Comparison of ENCODE assay signal across 14 cellular contexts in the genomic region with DNA sequence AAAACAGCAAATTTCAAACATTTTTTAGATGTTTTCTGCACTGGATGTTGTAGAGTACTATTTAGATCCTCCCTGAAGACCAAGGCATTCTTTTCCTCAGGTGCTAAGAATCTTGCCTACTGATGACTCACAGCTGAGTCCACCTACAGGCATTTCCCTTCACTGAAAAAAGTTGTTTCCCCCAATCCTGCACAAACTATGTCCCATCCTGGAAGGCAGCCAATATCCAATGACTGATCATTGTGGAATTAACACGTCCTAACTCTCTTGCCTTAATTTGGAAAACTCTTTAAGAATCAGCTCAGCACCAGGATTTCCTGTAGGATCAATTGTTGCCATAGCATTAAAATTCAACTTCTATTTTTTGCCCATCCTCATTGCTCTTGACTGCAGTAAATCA.
A peak's percentile ranks its signal among the peaks of the same experiment; 100 is the strongest.
DNase-seq lines count a peak whose midpoint lies in the region; ATAC-seq and TF ChIP-seq lines count a peak whose summit lies in the region.
"Had no signal": no experiment of that assay in that cellular context is flagged by ENCODE, and none has a peak within 500 bp of the region (broad histone marks: within the 10 kb centered on the region; RNA-seq: fewer than 3 reads in every experiment).

No MANE protein-coding gene starts in this region.

- ATAC-seq in natural killer cell treated with Interleukin-12 subunit alpha and Interleukin-12 subunit beta and Interleukin-15 and Interleukin-18, amount 100 ng/mL, for 72 hours = no peak
- ATAC-seq in GM21723 (IDR thresholded peaks at IDR 0.05; ENCODE audit: unreplicated experiment) = no peak
- ATAC-seq: WTC11 had no signal

- no peak for TF ChIP-seq CTCF in PC-9 (conservative IDR thresholded peaks at IDR 0.05)

- H3K4me3 Mint-ChIP-seq in natural killer cell treated with Interleukin-12 subunit alpha and Interleukin-12 subunit beta and Interleukin-15 and Interleukin-18, amount 100 ng/mL, for 72 hours = no peak overlapping the region
- H3K4me3 Mint-ChIP-seq in T-helper 2 cell treated with Interferon-gamma antibody and Interleukin-4, amounts not matched to agents 5 μg/mL and 100 μg/mL, for 36 hours = no peak overlapping the region
- H3K4me3 Mint-ChIP-seq: H9, mesothelial cell of epicardium, WTC11 had no signal

- peak overlapping the region; percentile 77 for H3K27ac ChIP-seq in PC-9
- H3K27ac ChIP-seq in epithelial cell of prostate = peak overlapping the region; percentile 84

- H3K4me3 ChIP-seq in PC-9 = no peak overlapping the region

- CTCF ChIA-PET in PC-9 (lab: Charles Lee) = no interaction called here

- H2AFZ ChIP-seq in PC-9 = no peak overlapping the region

- H3K36me3 ChIP-seq in PC-9 (ENCODE audit: low read depth) = no peaks in the 10 kb centered on the region

- POLR2A ChIA-PET in PC-9 (lab: Charles Lee; ENCODE audit: unreplicated experiment) = interaction anchor here (0.5 kb wide), 1 partner anchor 335 kb away, joined by 9 read pairs; no protein-coding TSS in a partner anchor

- H3K27ac Mint-ChIP-seq in natural killer cell treated with Interleukin-12 subunit alpha and Interleukin-12 subunit beta and Interleukin-15 and Interleukin-18, amount 100 ng/mL, for 72 hours = no peak overlapping the region
- H3K27ac Mint-ChIP-seq in T-helper 2 cell treated with Interferon-gamma antibody and Interleukin-4, amounts not matched to agents 5 μg/mL and 100 μg/mL, for 36 hours = no peak overlapping the region
- H3K27ac Mint-ChIP-seq: H9, mesothelial cell of epicardium, WTC11 had no signal

- peaks cover 19% of the 10 kb centered on the region; the same call in 1 of the 2 replicates for H3F3A ChIP-seq in PC-9 (ENCODE audit: insufficient read depth, low read depth)

- peaks cover 13% of the 10 kb centered on the region for H3K9me3 Mint-ChIP-seq in natural killer cell treated with Interleukin-12 subunit alpha and Interleukin-12 subunit beta and Interleukin-15 and Interleukin-18, amount 100 ng/mL, for 72 hours
- peaks cover 4% of the 10 kb centered on the region for H3K9me3 Mint-ChIP-seq in T-helper 2 cell treated with Interferon-gamma antibody and Interleukin-4, amounts not matched to agents 5 μg/mL and 100 μg/mL, for 36 hours
- H3K9me3 Mint-ChIP-seq: H9 had no signal

- H3K4me1 Mint-ChIP-seq in natural killer cell treated with Interleukin-12 subunit alpha and Interleukin-12 subunit beta and Interleukin-15 and Interleukin-18, amount 100 ng/mL, for 72 hours (ENCODE audit: low read depth in 2 of 2) = no peaks in the 10 kb centered on the region
- H3K4me1 Mint-ChIP-seq in T-helper 2 cell treated with Interferon-gamma antibody and Interleukin-4, amounts not matched to agents 5 μg/mL and 100 μg/mL, for 36 hours (ENCODE audit: low read depth) = no peaks in the 10 kb centered on the region
- H3K4me1 Mint-ChIP-seq: H9, WTC11 had no signal

- BruUV-seq in PC-9 (replicated peaks; lab: Mats Ljungman, UMichigan) = no TSS peak

- H3K9me3 ChIP-seq in PC-9 (ENCODE audit: insufficient read depth, low read depth) = peaks cover 5% of the 10 kb centered on the region; the same call in 1 of the 2 replicates

- H4K20me1 ChIP-seq in PC-9 (ENCODE audit: insufficient read depth) = no peaks in the 10 kb centered on the region

- no peaks in the 10 kb centered on the region for H3K79me2 ChIP-seq in PC-9 (ENCODE audit: low read depth)

- intact Hi-C loops in PC-9 (cut with micrococcal nuclease; ENCODE audit: unreplicated experiment) = no loop called here

- H3K36me3 Mint-ChIP-seq in natural killer cell treated with Interleukin-12 subunit alpha and Interleukin-12 subunit beta and Interleukin-15 and Interleukin-18, amount 100 ng/mL, for 72 hours = no peaks in the 10 kb centered on the region
- no peaks in the 10 kb centered on the region for H3K36me3 Mint-ChIP-seq in T-helper 2 cell treated with Interferon-gamma antibody and Interleukin-4, amounts not matched to agents 5 μg/mL and 100 μg/mL, for 36 hours (ENCODE audit: low read depth)
- H3K36me3 Mint-ChIP-seq: mesothelial cell of epicardium, WTC11 had no signal

- DNase-seq in EL (peak; percentile 99), PC-9 (peak; percentile 79 to 86), epithelial cell of prostate (ENCODE audit: low read depth, low spot score) (peak; percentile 84), non-pigmented ciliary epithelial cell (ENCODE audit: low read depth) (peak; percentile 98), superior temporal gyrus (ENCODE audit: extremely low spot score) (no peak)
- no peak for DNase-seq in natural killer cell treated with Interleukin-12 subunit alpha and Interleukin-12 subunit beta and Interleukin-15 and Interleukin-18, amount 100 ng/mL, for 72 hours (ENCODE audit: low spot score)
- DNase-seq in T-helper 2 cell treated with Interferon-gamma antibody and Interleukin-4, amounts not matched to agents 5 μg/mL and 100 μg/mL, for 36 hours (ENCODE audit: low spot score) = no peak
- DNase-seq: activated naive CD4-positive, alpha-beta T cell; DND-41; H9; NCI-H1694 had no signal

- no peak overlapping the region; the same call in 1 of the 2 replicates for H3K4me2 ChIP-seq in PC-9

- no peaks in the 10 kb centered on the region for H3K27me3 Mint-ChIP-seq in natural killer cell treated with Interleukin-12 subunit alpha and Interleukin-12 subunit beta and Interleukin-15 and Interleukin-18, amount 100 ng/mL, for 72 hours
- no peaks in the 10 kb centered on the region for H3K27me3 Mint-ChIP-seq in T-helper 2 cell treated with Interferon-gamma antibody and Interleukin-4, amounts not matched to agents 5 μg/mL and 100 μg/mL, for 36 hours (ENCODE audit: low read depth)

- no peaks in the 10 kb centered on the region for H3K27me3 ChIP-seq in PC-9 (ENCODE audit: insufficient read depth, low read depth)

- H3K4me1 ChIP-seq in PC-9 (replicated peaks; ENCODE audit: insufficient read depth) = peaks cover 19% of the 10 kb centered on the region

- H3K9me2 ChIP-seq in PC-9 (ENCODE audit: insufficient read depth) = no peaks in the 10 kb centered on the region

Comparison
In these comparisons a context has a peak if more than half of its experiments do, and no peak if none do; other contexts are left out.
1. DNase-seq: peak in EL (single experiment), PC-9 (2 of 2), epithelial cell of prostate (single experiment) and non-pigmented ciliary epithelial cell (single experiment); none in natural killer cell treated with Interleukin-12 subunit alpha and Interleukin-12 subunit beta and Interleukin-15 and Interleukin-18, amount 100 ng/mL, for 72 hours (single experiment), superior temporal gyrus (single experiment) and T-helper 2 cell treated with Interferon-gamma antibody and Interleukin-4, amounts not matched to agents 5 μg/mL and 100 μg/mL, for 36 hours (single experiment).